ENCODE assay signal across 18 cellular contexts in the genomic region with DNA sequence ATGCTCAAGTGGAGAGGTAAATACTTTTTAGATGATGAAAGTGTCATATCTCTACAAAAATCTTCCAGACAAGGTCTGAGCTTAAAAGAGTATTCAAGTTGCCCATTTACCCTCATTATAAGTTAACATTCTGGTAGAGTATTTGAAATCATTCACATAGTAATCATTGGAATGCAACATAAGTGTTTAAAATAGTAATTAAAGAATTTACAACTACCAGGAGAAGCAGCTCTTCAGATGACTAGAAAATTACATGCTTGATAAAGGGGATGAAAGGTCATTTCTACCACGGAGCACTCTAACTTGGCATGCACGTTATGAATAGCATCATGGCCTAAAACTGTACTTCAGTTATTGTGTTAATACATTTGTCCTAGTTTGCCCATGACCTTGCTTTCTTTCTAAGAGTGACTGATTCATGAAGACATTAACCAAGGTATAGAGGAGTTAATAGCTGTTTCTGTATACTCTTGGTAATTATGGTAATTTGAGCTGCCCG.
"Had no signal": no experiment of that assay in that cellular context is flagged by ENCODE, and none has a peak within 500 bp of the region (broad histone marks: within the 10 kb centered on the region; RNA-seq: fewer than 3 reads in every experiment).

No MANE protein-coding gene starts in this region.

- H3K27ac ChIP-seq: colonic mucosa, foreskin keratinocyte, hepatocyte, ovary, suprapubic skin, thyroid gland, upper lobe of left lung had no signal

- H3K9me3 ChIP-seq: colonic mucosa, ovary, suprapubic skin, thyroid gland, upper lobe of left lung had no signal

- H3K27me3 ChIP-seq: colonic mucosa, foreskin keratinocyte, hepatocyte, ovary, suprapubic skin, thyroid gland, upper lobe of left lung had no signal

- FAIRE-seq: endothelial cell of umbilical vein had no signal

- H3K36me3 ChIP-seq: colonic mucosa, ovary, suprapubic skin, thyroid gland, upper lobe of left lung had no signal

- DNase-seq: colonic mucosa; dermis blood vessel endothelial cell; endodermal cell; erythroblast; foreskin keratinocyte; kidney glomerular epithelial cell; natural killer cell; ovary; right cardiac atrium; stimulated activated CD4-positive, alpha-beta T cell treated with anti-CD3 and anti-CD28 coated beads, Interleukin-4, amount 100 ng/mL, for 1 hour; stimulated activated CD8-positive, alpha-beta memory T cell treated with anti-CD3 and anti-CD28 coated beads, Interleukin-4, amount 100 ng/mL, for 48 hours; stimulated activated naive CD8-positive, alpha-beta T cell treated with anti-CD3 and anti-CD28 coated beads, Interleukin-15, Interleukin-2, amounts not matched to agents 100 U/mL and 50 U/mL, for 24 hours; thyroid gland; upper lobe of left lung had no signal

- H3K4me3 ChIP-seq: colonic mucosa, hepatocyte, ovary, suprapubic skin, thyroid gland, upper lobe of left lung had no signal

- ATAC-seq: foreskin keratinocyte; natural killer cell; right cardiac atrium; stimulated activated effector memory CD8-positive, alpha-beta T cell treated with anti-CD3 and anti-CD28 coated beads, Interleukin-12 subunit alpha, Interleukin-12 subunit beta, amount 100 ng/mL, for 72 hours; stimulated activated naive CD8-positive, alpha-beta T cell treated with anti-CD3 and anti-CD28 coated beads, Interleukin-15, Interleukin-2, amounts not matched to agents 100 U/mL and 50 U/mL, for 24 hours had no signal

- H3K4me1 ChIP-seq: colonic mucosa, suprapubic skin, thyroid gland, upper lobe of left lung had no signal
